In genomic region chr10:86798636-86799035, GRCh38 we compare ENCODE assay signal across 8 cellular contexts. TPM values are rescaled to one million over a fixed set of nuclear protein-coding genes. Genes with fewer than 3 reads are reported as not detected.
DNase-seq lines count a peak whose midpoint lies in the region; ATAC-seq and TF ChIP-seq lines count a peak whose summit lies in the region.

No MANE protein-coding gene starts in this region.

- TF ChIP-seq EP300 in upper lobe of left lung (IDR thresholded peaks at IDR 0.05) = no peak

- peaks cover 91% of the 10 kb centered on the region for H3K4me1 ChIP-seq in A673 (ENCODE audit: insufficient read depth, low read length, poor library complexity, severe bottlenecking)
- H3K4me1 ChIP-seq in endocrine pancreas (ENCODE audit: control insufficient read depth, insufficient read depth, low read length) = peaks cover 7% of the 10 kb centered on the region
- H3K4me1 ChIP-seq in upper lobe of left lung = peaks cover 0 to 17% (median 2%) of the 10 kb centered on the region in 4 donors
- H3K4me1 ChIP-seq in CD8-positive, alpha-beta memory T cell (ENCODE audit: insufficient read depth, low read length) = no peaks in the 10 kb centered on the region
- H3K4me1 ChIP-seq in vagina = peaks cover 23% of the 10 kb centered on the region

- CTCF ChIA-PET in A673 (lab: Charles Lee) = no interaction called here
- CTCF ChIA-PET in CD8-positive, alpha-beta memory T cell (lab: Charles Lee) = no interaction called here

- H3K27me3 Mint-ChIP-seq in CD8-positive, alpha-beta memory T cell = peaks cover 0 to 1% of the 10 kb centered on the region in 2 donors

- no peak for TF ChIP-seq CTCF in A673 (conservative IDR thresholded peaks at IDR 0.05; ENCODE audit: low read depth, low read length)
- no peak for TF ChIP-seq CTCF in upper lobe of left lung (IDR thresholded peaks at IDR 0.05)
- no peak for TF ChIP-seq CTCF in vagina (IDR thresholded peaks at IDR 0.05)

- intact Hi-C loops in A673 (cut with micrococcal nuclease; ENCODE audit: unreplicated experiment) (loop anchor here (1.0 to 5.0 kb wide), 3 partner anchors 42 to 86 kb away; partner anchors contain the start of gene BMPR1A), vagina (cut with DNase I) (no loop called here)

- 29 to 43% methylated on average over 1 of the region's 1 CpG for WGBS in upper lobe of left lung, 2 donors

- H3K9me3 ChIP-seq in A673 (ENCODE audit: low read depth, low read length, poor library complexity, severe bottlenecking) = no peaks in the 10 kb centered on the region
- H3K9me3 ChIP-seq in endocrine pancreas (ENCODE audit: control insufficient read depth, low read length) = no peaks in the 10 kb centered on the region
- no peaks in the 10 kb centered on the region for H3K9me3 ChIP-seq in upper lobe of left lung
- no peaks in the 10 kb centered on the region for H3K9me3 ChIP-seq in CD8-positive, alpha-beta memory T cell (ENCODE audit: low read length)
- H3K9me3 ChIP-seq in vagina = no peaks in the 10 kb centered on the region

- TF ChIP-seq POLR2A in upper lobe of left lung (IDR thresholded peaks at IDR 0.05) = no peak
- TF ChIP-seq POLR2A in vagina (IDR thresholded peaks at IDR 0.05) = no peak

- peak; percentile 79 for ATAC-seq in GM19452 (IDR thresholded peaks at IDR 0.05; ENCODE audit: unreplicated experiment)
- peak; percentile 76 for ATAC-seq in HG03469 (IDR thresholded peaks at IDR 0.05; ENCODE audit: unreplicated experiment)
- no peak for ATAC-seq in upper lobe of left lung (ENCODE audit: low FRiP score in 2 of 2)

- DNase-seq in A673 (ENCODE audit: low spot score) = peak; percentile 70
- DNase-seq in NCI-H1436 (lab: John Stamatoyannopoulos, UW) = no peak
- DNase-seq in upper lobe of left lung = no peak
- DNase-seq in CD8-positive, alpha-beta memory T cell = no peak
- DNase-seq in vagina (ENCODE audit: extremely low spot score in 2 of 2) = no peak

- TSS peak; percentile 88 for BruUV-seq in A673 (replicated peaks; lab: Mats Ljungman, UMichigan)

- peak overlapping the region; percentile 77 for H3K27ac ChIP-seq in A673 (ENCODE audit: low read depth, low read length, poor library complexity, severe bottlenecking)
- no peak overlapping the region for H3K27ac ChIP-seq in upper lobe of left lung
- H3K27ac ChIP-seq in CD8-positive, alpha-beta memory T cell (ENCODE audit: low read depth, low read length) = no peak overlapping the region
- no peak overlapping the region for H3K27ac ChIP-seq in vagina

- H3K9ac ChIP-seq in endocrine pancreas (ENCODE audit: control insufficient read depth, insufficient read depth, low read length) = no peak overlapping the region

- peak overlapping the region in 2 of 7 donors; percentile 6 to 12 for H3K4me3 Mint-ChIP-seq in CD8-positive, alpha-beta memory T cell

- peak overlapping the region; percentile 23 for H3K4me3 ChIP-seq in A673 (ENCODE audit: low read depth, low read length, poor library complexity, severe bottlenecking)
- peak overlapping the region; percentile 59 for H3K4me3 ChIP-seq in endocrine pancreas (ENCODE audit: control insufficient read depth, insufficient read depth, low read length)
- no peak overlapping the region for H3K4me3 ChIP-seq in upper lobe of left lung
- no peak overlapping the region for H3K4me3 ChIP-seq in CD8-positive, alpha-beta memory T cell (ENCODE audit: low read length)
- no peak overlapping the region for H3K4me3 ChIP-seq in vagina

- no peaks in the 10 kb centered on the region for H3K36me3 ChIP-seq in A673 (ENCODE audit: insufficient read depth, low read length, poor library complexity, severe bottlenecking)
- no peaks in the 10 kb centered on the region for H3K36me3 ChIP-seq in endocrine pancreas (ENCODE audit: control insufficient read depth, insufficient read depth, low read length)
- no peaks in the 10 kb centered on the region for H3K36me3 ChIP-seq in upper lobe of left lung
- H3K36me3 ChIP-seq in CD8-positive, alpha-beta memory T cell (ENCODE audit: insufficient read depth, low read length) = no peaks in the 10 kb centered on the region
- H3K36me3 ChIP-seq in vagina = no peaks in the 10 kb centered on the region

- H3K27me3 ChIP-seq in A673 (replicated peaks; ENCODE audit: insufficient read depth, low read depth, low read length, poor library complexity) (no peaks in the 10 kb centered on the region), endocrine pancreas (ENCODE audit: control insufficient read depth, insufficient read depth, low read length) (no peaks in the 10 kb centered on the region), upper lobe of left lung (no peaks in the 10 kb centered on the region), vagina (no peaks in the 10 kb centered on the region)
- H3K27me3 ChIP-seq in CD8-positive, alpha-beta memory T cell (ENCODE audit: insufficient read depth, low read length, poor library complexity, severe bottlenecking) = no peaks in the 10 kb centered on the region

- H3K9me3 Mint-ChIP-seq in CD8-positive, alpha-beta memory T cell = no peaks in the 10 kb centered on the region

- peak overlapping the region in 1 of 8 donors; percentile 5 for H3K27ac Mint-ChIP-seq in CD8-positive, alpha-beta memory T cell

- H3K4me1 Mint-ChIP-seq in CD8-positive, alpha-beta memory T cell = peaks cover 16 to 36% (median 31%) of the 10 kb centered on the region in 3 donors

- POLR2A ChIA-PET in A673 (lab: Charles Lee; ENCODE audit: low non-redundant PET) = no interaction called here
- POLR2A ChIA-PET in CD8-positive, alpha-beta memory T cell (lab: Charles Lee) = no interaction called here

- H3K36me3 Mint-ChIP-seq in CD8-positive, alpha-beta memory T cell = peaks cover 0 to 4% (median 2%) of the 10 kb centered on the region in 3 donors

RNA-seq across cellular contexts. Expression of gene BMPR1A, which starts 42.2 kb away (rescaled TPM):
- total RNA-seq in A673 (2021) = 112 and 136 TPM in 2 replicates
- total RNA-seq in upper lobe of left lung = 10 to 100 TPM; 12.9 to 37.4 (median 30.6) TPM
- 10 to 100 TPM; 20.9 to 21.9 TPM for total RNA-seq in CD8-positive, alpha-beta memory T cell
- polyA plus RNA-seq in CD8-positive, alpha-beta memory T cell = 6.4 TPM
- total RNA-seq in vagina = 33.1 TPM

Comparison
In these comparisons a context has a peak if more than half of its experiments do, and no peak if none do; other contexts are left out.
1. H3K4me3 ChIP-seq: peak in A673 (single experiment) and endocrine pancreas (single experiment); none in upper lobe of left lung (0 of 4), CD8-positive, alpha-beta memory T cell (single experiment) and vagina (0 of 2).
2. ATAC-seq: peak in GM19452 (single experiment) and HG03469 (single experiment); none in upper lobe of left lung (0 of 2).